ENCODE assay signal across 12 cellular contexts in genomic region chr11:127191689-127192088, GRCh38.
"Had no signal": no experiment of that assay in that cellular context is flagged by ENCODE, and none has a peak within 500 bp of the region (broad histone marks: within the 10 kb centered on the region; RNA-seq: fewer than 3 reads in every experiment).

No MANE protein-coding gene starts in this region.

- DNase-seq: activated CD4-positive, alpha-beta T cell treated with anti-CD3 and anti-CD28 coated beads, Interleukin-2, amount 10 ng/mL, durations not matched to agents 7 days and 5 days; activated CD8-positive, alpha-beta memory T cell treated with anti-CD3 and anti-CD28 coated beads, Interleukin-2, amount 50 U/mL, for 4 hours; activated effector memory CD4-positive, alpha-beta T cell treated with Interleukin-2 at 50 U/mL for 16 hours; activated naive CD4-positive, alpha-beta T cell treated with anti-CD3 and anti-CD28 coated beads, Interleukin-2, amount 10 ng/mL, durations not matched to agents 7 days and 5 days; activated naive CD8-positive, alpha-beta T cell treated with anti-CD3 and anti-CD28 coated beads, Interleukin-2, amount 50 U/mL, for 24 hours; activated T-cell treated with anti-CD3 and anti-CD28 coated beads, Interleukin-2, amount 50 U/mL, for 4 hours; aorta; brain microvascular endothelial cell; central memory CD4-positive, alpha-beta T cell; dorsolateral prefrontal cortex; naive B cell; stimulated activated CD4-positive, alpha-beta T cell treated with anti-CD3 and anti-CD28 coated beads, Interleukin-2, amount 100 ng/mL, for 24 hours had no signal

- ATAC-seq: activated naive CD8-positive, alpha-beta T cell treated with anti-CD3 and anti-CD28 coated beads, Interleukin-2, amount 50 U/mL, for 24 hours; activated T-cell treated with anti-CD3 and anti-CD28 coated beads, Interleukin-2, amount 50 U/mL, for 4 hours had no signal
